ENCODE assay signal across 7 cellular contexts in genomic region chr1:32933742-32934322, GRCh38. TPM values are rescaled to one million over a fixed set of nuclear protein-coding genes. Genes with fewer than 3 reads are reported as not detected.
A peak's percentile ranks its signal among the peaks of the same experiment; 100 is the strongest.
DNase-seq lines count a peak whose midpoint lies in the region; FAIRE-seq and TF ChIP-seq lines count a peak whose summit lies in the region.

No MANE protein-coding gene starts in this region.

- peaks cover 0 to 17% of the 10 kb centered on the region in 2 donors for H3K4me1 ChIP-seq in right atrium auricular region

- H3K4me3 ChIP-seq in WERI-Rb-1 (ENCODE audit: low read depth, low read length) (no peak overlapping the region), right atrium auricular region (no peak overlapping the region)

- peak; percentile 46 for DNase-seq in HTR-8/SVneo (ENCODE audit: insufficient read length, low spot score)
- DNase-seq in WERI-Rb-1: peak; percentile 28
- no peak for DNase-seq in right atrium auricular region (ENCODE audit: low spot score)
- peak in 1 of 49 donors; percentile 11 for DNase-seq in substantia nigra (lab: John Stamatoyannopoulos, UW)
- no peak for DNase-seq in central memory CD4-positive, alpha-beta T cell
- DNase-seq in NCI-H510A treated with DMSO at 0.1 percent for 48 hours (lab: John Stamatoyannopoulos, UW): no peak
- DNase-seq in NCI-H345 (lab: John Stamatoyannopoulos, UW): no peak

- peaks cover 43% of the 10 kb centered on the region for H3K36me3 ChIP-seq in WERI-Rb-1
- peaks cover 19% of the 10 kb centered on the region for H3K36me3 ChIP-seq in right atrium auricular region

- FAIRE-seq in HTR-8/SVneo (lab: Jason Lieb, UNC): no peak

- H3K9me3 ChIP-seq in WERI-Rb-1 (ENCODE audit: severe bottlenecking) (no peaks in the 10 kb centered on the region), right atrium auricular region (no peaks in the 10 kb centered on the region)

- TF ChIP-seq CTCF in WERI-Rb-1 (IDR thresholded peaks at IDR 0.05; ENCODE audit: low read depth, low read length): no peak
- peak in 1 of 2 donors; percentile 32 for TF ChIP-seq CTCF in right atrium auricular region (IDR thresholded peaks at IDR 0.05)

- H3K27ac ChIP-seq in WERI-Rb-1: peak overlapping the region; percentile 51
- peak overlapping the region; percentile 15 to 42 for H3K27ac ChIP-seq in right atrium auricular region
- H3K27ac ChIP-seq in substantia nigra (ENCODE audit: low read depth, low read length, poor library complexity, severe bottlenecking): peak overlapping the region; percentile 3

- H3K27me3 ChIP-seq in WERI-Rb-1 (ENCODE audit: insufficient read depth, low read depth, severe bottlenecking) (no peaks in the 10 kb centered on the region), right atrium auricular region (no peaks in the 10 kb centered on the region)

RNA-seq across cellular contexts. Expression of gene RNF19B, which starts 30.8 kb away (rescaled TPM):
- total RNA-seq in right atrium auricular region: 10 to 100 TPM; 10.2 to 10.3 TPM

RNA-seq across cellular contexts. Expression of gene TMEM54, which starts 32.6 kb away (rescaled TPM):
- 10 to 100 TPM in 1 of 2 donors, 1 to 10 TPM in 1; 4.7 to 37.9 TPM for total RNA-seq in right atrium auricular region

RNA-seq across cellular contexts. Expression of gene HPCA, which starts 47.5 kb away (rescaled TPM):
- total RNA-seq in right atrium auricular region: not detected

Comparison
In these comparisons a context has a peak if more than half of its experiments do, and no peak if none do; other contexts are left out.
1. DNase-seq: peak in HTR-8/SVneo (single experiment) and WERI-Rb-1 (single experiment); none in right atrium auricular region (single experiment), central memory CD4-positive, alpha-beta T cell (single experiment), NCI-H510A treated with DMSO at 0.1 percent for 48 hours (single experiment) and NCI-H345 (single experiment).
2. Peak in every context shown above with its lines, with median percentiles within 50 percentile points of each other: H3K27ac ChIP-seq.